Comparison of ENCODE assay signal across 19 cellular contexts in genomic region chr6:135092724-135093123, GRCh38. TPM values are rescaled to one million over a fixed set of nuclear protein-coding genes. Genes with fewer than 3 reads are reported as not detected.
A peak's percentile ranks its signal among the peaks of the same experiment; 100 is the strongest.
DNase-seq lines count a peak whose midpoint lies in the region; ATAC-seq and TF ChIP-seq lines count a peak whose summit lies in the region.
"Had no signal": no experiment of that assay in that cellular context is flagged by ENCODE, and none has a peak within 500 bp of the region (broad histone marks: within the 10 kb centered on the region; RNA-seq: fewer than 3 reads in every experiment).

No MANE protein-coding gene starts in this region.

- no peaks in the 10 kb centered on the region for H3K9me3 Mint-ChIP-seq in T-helper 1 cell treated with Interleukin-12 subunit alpha and Interleukin-12 subunit beta and Interleukin-4 antibody, amounts not matched to agents 30 μg/mL and 1 μg/mL, for 36 hours
- H3K9me3 Mint-ChIP-seq in natural killer cell treated with Interleukin-12 subunit alpha and Interleukin-12 subunit beta and Interleukin-15 and Interleukin-18, amount 100 ng/mL, for 72 hours, result no peaks in the 10 kb centered on the region
- H3K9me3 Mint-ChIP-seq in natural killer cell, result no peaks in the 10 kb centered on the region
- H3K9me3 Mint-ChIP-seq in activated naive CD8-positive, alpha-beta T cell (ENCODE audit: low read depth), result no peaks in the 10 kb centered on the region
- H3K9me3 Mint-ChIP-seq in stimulated activated effector memory CD8-positive, alpha-beta T cell treated with anti-CD3 and anti-CD28 coated beads, Interleukin-12 subunit alpha, Interleukin-12 subunit beta, amount 100 ng/mL, for 72 hours, result no peaks in the 10 kb centered on the region
- H3K9me3 Mint-ChIP-seq: IgD-negative memory B cell had no signal

- H3K27ac Mint-ChIP-seq in T-helper 1 cell treated with Interleukin-12 subunit alpha and Interleukin-12 subunit beta and Interleukin-4 antibody, amounts not matched to agents 30 μg/mL and 1 μg/mL, for 36 hours, result peak overlapping the region; percentile 16
- peak overlapping the region; percentile 2 to 75 for H3K27ac Mint-ChIP-seq in natural killer cell treated with Interleukin-12 subunit alpha and Interleukin-12 subunit beta and Interleukin-15 and Interleukin-18, amount 100 ng/mL, for 72 hours
- no peak overlapping the region for H3K27ac Mint-ChIP-seq in natural killer cell
- peak overlapping the region; percentile 96 for H3K27ac Mint-ChIP-seq in activated naive CD8-positive, alpha-beta T cell
- H3K27ac Mint-ChIP-seq in stimulated activated effector memory CD8-positive, alpha-beta T cell treated with anti-CD3 and anti-CD28 coated beads, Interleukin-12 subunit alpha, Interleukin-12 subunit beta, amount 100 ng/mL, for 72 hours, result peak overlapping the region; percentile 43
- H3K27ac Mint-ChIP-seq: IgD-negative memory B cell had no signal

- no peak for TF ChIP-seq CTCF in natural killer cell (IDR thresholded peaks at IDR 0.05)

- peaks cover 64% of the 10 kb centered on the region for H3K4me1 Mint-ChIP-seq in T-helper 1 cell treated with Interleukin-12 subunit alpha and Interleukin-12 subunit beta and Interleukin-4 antibody, amounts not matched to agents 30 μg/mL and 1 μg/mL, for 36 hours (ENCODE audit: low read depth)
- peaks cover 28 to 57% of the 10 kb centered on the region in 2 donors for H3K4me1 Mint-ChIP-seq in natural killer cell treated with Interleukin-12 subunit alpha and Interleukin-12 subunit beta and Interleukin-15 and Interleukin-18, amount 100 ng/mL, for 72 hours (ENCODE audit: low read depth in 2 of 2)
- H3K4me1 Mint-ChIP-seq in natural killer cell, result peaks cover 17 to 22% of the 10 kb centered on the region in 2 donors
- peaks cover 87% of the 10 kb centered on the region for H3K4me1 Mint-ChIP-seq in activated naive CD8-positive, alpha-beta T cell (ENCODE audit: low read depth)
- H3K4me1 Mint-ChIP-seq in stimulated activated effector memory CD8-positive, alpha-beta T cell treated with anti-CD3 and anti-CD28 coated beads, Interleukin-12 subunit alpha, Interleukin-12 subunit beta, amount 100 ng/mL, for 72 hours, result peaks cover 62% of the 10 kb centered on the region

- H3K4me3 Mint-ChIP-seq in T-helper 1 cell treated with Interleukin-12 subunit alpha and Interleukin-12 subunit beta and Interleukin-4 antibody, amounts not matched to agents 30 μg/mL and 1 μg/mL, for 36 hours, result no peak overlapping the region
- H3K4me3 Mint-ChIP-seq in natural killer cell treated with Interleukin-12 subunit alpha and Interleukin-12 subunit beta and Interleukin-15 and Interleukin-18, amount 100 ng/mL, for 72 hours, result no peak overlapping the region
- H3K4me3 Mint-ChIP-seq in natural killer cell, result no peak overlapping the region
- peak overlapping the region; percentile 2 for H3K4me3 Mint-ChIP-seq in activated naive CD8-positive, alpha-beta T cell
- no peak overlapping the region for H3K4me3 Mint-ChIP-seq in stimulated activated effector memory CD8-positive, alpha-beta T cell treated with anti-CD3 and anti-CD28 coated beads, Interleukin-12 subunit alpha, Interleukin-12 subunit beta, amount 100 ng/mL, for 72 hours
- H3K4me3 Mint-ChIP-seq: IgD-negative memory B cell had no signal

- no peak for ATAC-seq in natural killer cell treated with Interleukin-12 subunit alpha and Interleukin-12 subunit beta and Interleukin-15 and Interleukin-18, amount 100 ng/mL, for 72 hours
- no peak for ATAC-seq in natural killer cell
- ATAC-seq in stimulated activated effector memory CD8-positive, alpha-beta T cell treated with anti-CD3 and anti-CD28 coated beads, Interleukin-12 subunit alpha, Interleukin-12 subunit beta, amount 100 ng/mL, for 72 hours, result no peak
- ATAC-seq: Right ventricle myocardium inferior had no signal

- H3K27me3 Mint-ChIP-seq in T-helper 1 cell treated with Interleukin-12 subunit alpha and Interleukin-12 subunit beta and Interleukin-4 antibody, amounts not matched to agents 30 μg/mL and 1 μg/mL, for 36 hours (ENCODE audit: low read depth), result no peaks in the 10 kb centered on the region
- no peaks in the 10 kb centered on the region for H3K27me3 Mint-ChIP-seq in natural killer cell treated with Interleukin-12 subunit alpha and Interleukin-12 subunit beta and Interleukin-15 and Interleukin-18, amount 100 ng/mL, for 72 hours
- no peaks in the 10 kb centered on the region for H3K27me3 Mint-ChIP-seq in natural killer cell (ENCODE audit: low read depth in 2 of 2)
- H3K27me3 Mint-ChIP-seq in activated naive CD8-positive, alpha-beta T cell, result no peaks in the 10 kb centered on the region

- DNase-seq in T-helper 1 cell (no peak), natural killer cell (no peak), NCI-H226 (no peak), dedifferentiated amniotic fluid mesenchymal stem cell (ENCODE audit: extremely low spot score) (no peak)
- DNase-seq in natural killer cell treated with Interleukin-12 subunit alpha and Interleukin-12 subunit beta and Interleukin-15 and Interleukin-18, amount 100 ng/mL, for 72 hours (ENCODE audit: low spot score), result no peak
- no peak for DNase-seq in stimulated activated effector memory CD8-positive, alpha-beta T cell treated with anti-CD3 and anti-CD28 coated beads, Interleukin-12 subunit alpha, Interleukin-12 subunit beta, amount 100 ng/mL, for 72 hours (ENCODE audit: low spot score in 2 of 2)
- DNase-seq: ACHN, C1 segment of cervical spinal cord, Karpas-422, MV-4-11, NCI-H1105 treated with DMSO at 0.1 percent for 48 hours, NCI-H2081, NCI-H2171 treated with DMSO at 0.1 percent for 48 hours, NCI-H446 treated with DMSO at 0.1 percent for 48 hours, NCI-H526 treated with DMSO at 0.1 percent for 48 hours had no signal

- peaks cover 10% of the 10 kb centered on the region for H3K36me3 Mint-ChIP-seq in T-helper 1 cell treated with Interleukin-12 subunit alpha and Interleukin-12 subunit beta and Interleukin-4 antibody, amounts not matched to agents 30 μg/mL and 1 μg/mL, for 36 hours (ENCODE audit: low read depth)
- peaks cover 4% of the 10 kb centered on the region for H3K36me3 Mint-ChIP-seq in natural killer cell treated with Interleukin-12 subunit alpha and Interleukin-12 subunit beta and Interleukin-15 and Interleukin-18, amount 100 ng/mL, for 72 hours
- H3K36me3 Mint-ChIP-seq in natural killer cell, result no peaks in the 10 kb centered on the region
- peaks cover 5% of the 10 kb centered on the region for H3K36me3 Mint-ChIP-seq in activated naive CD8-positive, alpha-beta T cell
- H3K36me3 Mint-ChIP-seq in stimulated activated effector memory CD8-positive, alpha-beta T cell treated with anti-CD3 and anti-CD28 coated beads, Interleukin-12 subunit alpha, Interleukin-12 subunit beta, amount 100 ng/mL, for 72 hours, result peaks cover 7% of the 10 kb centered on the region
- H3K36me3 Mint-ChIP-seq: IgD-negative memory B cell had no signal

- intact Hi-C loops in natural killer cell (cut with micrococcal nuclease), result loop anchor here (5.0 kb wide), 1 partner anchor 35 kb away; no protein-coding TSS in a partner anchor

RNA-seq across cellular contexts. Expression of gene HBS1L, which starts 38.1 kb away (rescaled TPM):
- total RNA-seq in natural killer cell treated with Interleukin-12 subunit alpha and Interleukin-12 subunit beta and Interleukin-15 and Interleukin-18, amount 100 ng/mL, for 72 hours, result 100 to 1,000 TPM; 137 to 215 TPM
- 10 to 100 TPM; 75.3 to 82.2 (median 80.1) TPM for total RNA-seq in natural killer cell

Comparison
In these comparisons a context has a peak if more than half of its experiments do, and no peak if none do; other contexts are left out.
1. H3K27ac Mint-ChIP-seq: peak in T-helper 1 cell treated with Interleukin-12 subunit alpha and Interleukin-12 subunit beta and Interleukin-4 antibody, amounts not matched to agents 30 μg/mL and 1 μg/mL, for 36 hours (single experiment), natural killer cell treated with Interleukin-12 subunit alpha and Interleukin-12 subunit beta and Interleukin-15 and Interleukin-18, amount 100 ng/mL, for 72 hours (2 of 2), activated naive CD8-positive, alpha-beta T cell (single experiment) and stimulated activated effector memory CD8-positive, alpha-beta T cell treated with anti-CD3 and anti-CD28 coated beads, Interleukin-12 subunit alpha, Interleukin-12 subunit beta, amount 100 ng/mL, for 72 hours (single experiment); none in natural killer cell (0 of 2).